ENCODE assay signal across 8 cellular contexts in genomic region chr3:183252973-183253363, GRCh38. TPM values are rescaled to one million over a fixed set of nuclear protein-coding genes. Genes with fewer than 3 reads are reported as not detected.
DNase-seq lines count a peak whose midpoint lies in the region; ATAC-seq and TF ChIP-seq lines count a peak whose summit lies in the region.

Gene B3GNT5 (plus strand): TSS chr3:183253253. CDS start chr3:183269799, 16,546 bp downstream.

- ATAC-seq in left cardiac atrium: peak; percentile 36 to 67
- ATAC-seq in psoas muscle: peak; percentile 21 to 54 (median 52)
- no peak for ATAC-seq in GM21825 (IDR thresholded peaks at IDR 0.05; ENCODE audit: unreplicated experiment)

- no peaks in the 10 kb centered on the region for H3K9me3 ChIP-seq in ES-I3 (ENCODE audit: control insufficient read depth, insufficient read depth, low read length)
- no peaks in the 10 kb centered on the region for H3K9me3 ChIP-seq in psoas muscle

- peak within 1 kb of the TSS; percentile 95 for H3K27ac ChIP-seq in psoas muscle

- H3K4me3 ChIP-seq in psoas muscle: peak within 1 kb of the TSS; percentile 89

- TF ChIP-seq CTCF in psoas muscle (IDR thresholded peaks at IDR 0.05): no peak

- H3K36me3 ChIP-seq in ES-I3 (ENCODE audit: insufficient read depth, low read length) (no peaks in the 10 kb centered on the region), psoas muscle (ENCODE audit: insufficient read depth in 1 of 2, low read depth in 1 of 2) (peaks cover 0 to 6% of the 10 kb centered on the region in 2 donors)

- peak within 1 kb of the TSS; percentile 88 for H3K9ac ChIP-seq in ES-I3 (ENCODE audit: low read depth, low read length)

- DNase-seq in NCI-H345 (lab: John Stamatoyannopoulos, UW) (peak; percentile 89), left cardiac atrium (peak; percentile 65), psoas muscle (peak; percentile 49 to 51), foreskin melanocyte (no peak), GM19238 (ENCODE audit: insufficient read length, low spot score) (no peak)
- DNase-seq in activated naive CD4-positive, alpha-beta T cell treated with anti-CD3 and anti-CD28 coated beads, Interleukin-2, amount 50 U/mL, for 16 hours: peak; percentile 42

- intact Hi-C loops in left cardiac atrium (cut with DNase I) (no loop called here), psoas muscle (cut with DNase I) (loop anchor here (2.0 to 5.0 kb wide), 5 partner anchors 54 to 130 kb away; no protein-coding TSS in a partner anchor)

- no peaks in the 10 kb centered on the region for H3K27me3 ChIP-seq in psoas muscle (ENCODE audit: insufficient read depth in 3 of 3, low read length in 2 of 3)

- H3K4me1 ChIP-seq in ES-I3 (ENCODE audit: insufficient read depth, low read length): peaks cover 16% of the 10 kb centered on the region
- H3K4me1 ChIP-seq in psoas muscle: peaks cover 9% of the 10 kb centered on the region

- 0 to 1% (median 1%) methylated on average over 29 to 35 of the region's 35 CpGs for WGBS in psoas muscle, 3 donors

RNA-seq across cellular contexts. Expression of gene B3GNT5, which starts in this region (rescaled TPM):
- 1 to 10 TPM; 2.6 to 5.2 TPM for total RNA-seq in left cardiac atrium
- 10 to 100 TPM; 44.8 to 98.1 (median 63.7) TPM for total RNA-seq in psoas muscle
- 10 to 100 TPM; 12.1 to 98.9 (median 43.4) TPM for polyA plus RNA-seq in psoas muscle

Comparison
In these comparisons a context has a peak if more than half of its experiments do, and no peak if none do; other contexts are left out.
1. RNA of gene B3GNT5 (total RNA-seq): 44.8 to 98.1 TPM in psoas muscle; 2.6 to 5.2 TPM in left cardiac atrium; every median in the first group is over 4 times any median in the second.
2. DNase-seq: peak in NCI-H345 (single experiment), activated naive CD4-positive, alpha-beta T cell treated with anti-CD3 and anti-CD28 coated beads, Interleukin-2, amount 50 U/mL, for 16 hours (single experiment), left cardiac atrium (single experiment) and psoas muscle (2 of 2); none in foreskin melanocyte (single experiment) and GM19238 (single experiment).
3. intact Hi-C loops: an anchor here in psoas muscle (2.0 to 5.0 kb wide); none called in left cardiac atrium.